Comparison of ENCODE assay signal across 26 cellular contexts in genomic region chr18:49875155-49875554, GRCh38.
"Had no signal": no experiment of that assay in that cellular context is flagged by ENCODE, and none has a peak within 500 bp of the region (broad histone marks: within the 10 kb centered on the region; RNA-seq: fewer than 3 reads in every experiment).

No MANE protein-coding gene starts in this region.

- H3K9me3 ChIP-seq: SJCRH30 had no signal

- H3K36me3 ChIP-seq: cardiac muscle cell, SJCRH30 had no signal

- H3K4me1 ChIP-seq: SJCRH30 had no signal

- H3K4me3 ChIP-seq: cardiac muscle cell, K562, SJCRH30, SK-N-MC had no signal

- DNase-seq: activated CD4-positive, alpha-beta T cell treated with anti-CD3 and anti-CD28 coated beads, Interleukin-2, amount 10 ng/mL, durations not matched to agents 24 days and 14 days; activated CD4-positive, alpha-beta T cell treated with anti-CD3 and anti-CD28 coated beads, Interleukin-2, amount 50 U/mL, for 4 hours; activated CD8-positive, alpha-beta T cell treated with anti-CD3 and anti-CD28 coated beads for 36 hours; activated effector memory CD4-positive, alpha-beta T cell treated with anti-CD3 and anti-CD28 coated beads, Interleukin-2, amount 50 U/mL, for 16 hours; activated naive CD4-positive, alpha-beta T cell; activated naive CD4-positive, alpha-beta T cell treated with anti-CD3 and anti-CD28 coated beads, Interleukin-2, amount 50 U/mL, for 16 hours; activated naive CD8-positive, alpha-beta T cell treated with anti-CD3 and anti-CD28 coated beads for 36 hours; activated T-cell treated with anti-CD3 and anti-CD28 coated beads, Interleukin-2, amount 50 U/mL, for 1 hour; activated T-cell treated with anti-CD3 and anti-CD28 coated beads, Interleukin-2, amount 50 U/mL, for 72 hours; amniotic stem cell; aorta; NCI-H1092 treated with DMSO at 0.1 percent for 48 hours; NCI-H1417; NCI-H146; NCI-H187; NCI-H2029 treated with DMSO at 0.1 percent for 48 hours; NCI-H2107; NCI-H510A; NCI-H748 treated with DMSO at 0.1 percent for 48 hours; NK-92 treated with Interleukin-12 subunit alpha and Interleukin-12 subunit beta, amount 100 ng/mL, for 24 hours; Right ventricle myocardium superior; SJCRH30 had no signal

- H3K27me3 ChIP-seq: cardiac muscle cell, SJCRH30 had no signal

- H3K27ac ChIP-seq: cardiac muscle cell, SJCRH30, SK-N-MC had no signal

- ATAC-seq: activated CD8-positive, alpha-beta T cell treated with anti-CD3 and anti-CD28 coated beads for 36 hours; activated T-cell treated with anti-CD3 and anti-CD28 coated beads, Interleukin-2, amount 50 U/mL, for 72 hours; activated T-helper 17 cell treated with anti-CD3 and anti-CD28 coated beads, Interleukin-2, amount 50 U/mL, for 72 hours; K562 had no signal
